ENCODE assay signal across 17 cellular contexts in genomic region chr10:49593564-49593875, GRCh38. TPM values are rescaled to one million over a fixed set of nuclear protein-coding genes. Genes with fewer than 3 reads are reported as not detected.
DNase-seq lines count a peak whose midpoint lies in the region; ATAC-seq, FAIRE-seq and TF ChIP-seq lines count a peak whose summit lies in the region.
"Had no signal": no experiment of that assay in that cellular context is flagged by ENCODE, and none has a peak within 500 bp of the region (broad histone marks: within the 10 kb centered on the region; RNA-seq: fewer than 3 reads in every experiment).

No MANE protein-coding gene starts in this region.

- no peak overlapping the region for H2AFZ ChIP-seq in K562 (ENCODE audit: low read depth, low read length)

- no peaks in the 10 kb centered on the region for H3K9me1 ChIP-seq in K562 (ENCODE audit: control insufficient read depth, insufficient read depth, low read length)

- no peaks in the 10 kb centered on the region for H3K9me3 ChIP-seq in K562 (replicated peaks; ENCODE audit: control insufficient read depth, insufficient read depth, low read depth, low read length)

- POLR2A ChIA-PET in K562 (lab: Yijun Ruan, JAX), result interaction anchor here (0.8 kb wide), 1 partner anchor 36 kb away, joined by 4 read pairs; no protein-coding TSS in a partner anchor

- intact Hi-C loops in K562 (cut with micrococcal nuclease), result loop anchor here (1.0 to 10.0 kb wide), 4 partner anchors 154 to 631 kb away; no protein-coding TSS in a partner anchor

- H3K27me3 Mint-ChIP-seq in activated CD8-positive, alpha-beta memory T cell treated with anti-CD3 and anti-CD28 coated beads, Interleukin-2, amount 10 ng/mL, durations not matched to agents 7 days and 5 days, result peaks cover 22% of the 10 kb centered on the region
- no peaks in the 10 kb centered on the region for H3K27me3 Mint-ChIP-seq in osteocyte (ENCODE audit: unreplicated experiment)

- DNase-seq in activated CD8-positive, alpha-beta memory T cell treated with anti-CD3 and anti-CD28 coated beads, Interleukin-2, amount 10 ng/mL, durations not matched to agents 7 days and 5 days, result peak; percentile 36
- no peak for DNase-seq in activated CD8-positive, alpha-beta memory T cell treated with anti-CD3 and anti-CD28 coated beads, Interleukin-2, amount 50 U/mL, for 48 hours
- DNase-seq in D341Med (ENCODE audit: low spot score) (peak; percentile 38), K562 (ENCODE audit: extremely low read depth in 1 of 4, low spot score in 3 of 4) (no peak), osteocyte (ENCODE audit: extremely low spot score, unreplicated experiment) (peak; percentile 64), DMS153 (lab: John Stamatoyannopoulos, UW) (no peak)
- DNase-seq: NCI-H2081 treated with DMSO at 0.1 percent for 48 hours had no signal

- no peaks in the 10 kb centered on the region for H3K4me1 Mint-ChIP-seq in activated CD8-positive, alpha-beta memory T cell treated with anti-CD3 and anti-CD28 coated beads, Interleukin-2, amount 10 ng/mL, durations not matched to agents 7 days and 5 days
- H3K4me1 Mint-ChIP-seq in osteocyte (ENCODE audit: unreplicated experiment), result peaks cover 11% of the 10 kb centered on the region

- no peak for ATAC-seq in activated CD8-positive, alpha-beta memory T cell treated with anti-CD3 and anti-CD28 coated beads, Interleukin-2, amount 10 ng/mL, durations not matched to agents 7 days and 5 days
- peak; percentile 37 for ATAC-seq in K562
- ATAC-seq in GM21528 (IDR thresholded peaks at IDR 0.05; ENCODE audit: low FRiP score, unreplicated experiment), result no peak

- H3K4me3 Mint-ChIP-seq in activated CD8-positive, alpha-beta memory T cell treated with anti-CD3 and anti-CD28 coated beads, Interleukin-2, amount 10 ng/mL, durations not matched to agents 7 days and 5 days, result no peak overlapping the region
- no peak overlapping the region for H3K4me3 Mint-ChIP-seq in osteocyte (ENCODE audit: unreplicated experiment)
- H3K4me3 Mint-ChIP-seq: CD4-positive, alpha-beta memory T cell had no signal

- no peak for TF ChIP-seq POLR2A in K562 (conservative IDR thresholded peaks at IDR 0.05)

- TF ChIP-seq CTCF in K562 (IDR thresholded peaks at IDR 0.05 in 2 of 3, conservative IDR thresholded peaks at IDR 0.05 in 1 of 3; ENCODE audit: insufficient read depth in 2 of 3, low read depth in 1 of 3, low read length in 3 of 3), result no peak
- TF ChIP-seq CTCF in osteocyte (IDR thresholded peaks at IDR 0.05), result no peak

- H3K9me3 Mint-ChIP-seq in activated CD8-positive, alpha-beta memory T cell treated with anti-CD3 and anti-CD28 coated beads, Interleukin-2, amount 10 ng/mL, durations not matched to agents 7 days and 5 days (ENCODE audit: low read depth), result peaks cover 3% of the 10 kb centered on the region
- no peaks in the 10 kb centered on the region for H3K9me3 Mint-ChIP-seq in osteocyte (ENCODE audit: unreplicated experiment)

- CTCF ChIA-PET in activated CD8-positive, alpha-beta memory T cell treated with anti-CD3 and anti-CD28 coated beads, Interleukin-2, amount 10 ng/mL, durations not matched to agents 7 days and 5 days (lab: Charles Lee), result interaction anchor here (0.9 to 3.9 kb wide), 13 partner anchors 9 to 681 kb away, joined by 3 to 28 read pairs (median 4); no protein-coding TSS in a partner anchor
- CTCF ChIA-PET in K562 (lab: Yijun Ruan, JAX; ENCODE audit: low intra/inter-chr PET ratio), result interaction anchor here (0.6 to 1.6 kb wide), 2 partner anchors 631 to 1320 kb away, joined by 3 to 6 read pairs; no protein-coding TSS in a partner anchor

- TF ChIP-seq RAD21 in K562 (CRISPR knock-in tag; conservative IDR thresholded peaks at IDR 0.05 in 1 of 2, IDR thresholded peaks at IDR 0.05 in 1 of 2), result no peak

- H3K27ac Mint-ChIP-seq in activated CD8-positive, alpha-beta memory T cell treated with anti-CD3 and anti-CD28 coated beads, Interleukin-2, amount 10 ng/mL, durations not matched to agents 7 days and 5 days, result no peak overlapping the region
- no peak overlapping the region for H3K27ac Mint-ChIP-seq in osteocyte (ENCODE audit: unreplicated experiment)
- H3K27ac Mint-ChIP-seq: CD4-positive, alpha-beta memory T cell had no signal

- no peak overlapping the region; the same call in 1 of the 2 replicates for H3K4me2 ChIP-seq in K562 (ENCODE audit: insufficient read depth, low read length)
- H3K4me2 ChIP-seq: BLaER1 treated with 17β-estradiol and CSF1 and Interleukin-3, amounts not matched to agents 10 nM and 100 nM had no signal

- H3K9ac ChIP-seq in K562 (ENCODE audit: insufficient read depth in 1 of 2, low read depth in 2 of 2, low read length in 2 of 2), result no peak overlapping the region
- H3K9ac ChIP-seq: BLaER1 treated with 17β-estradiol and CSF1 and Interleukin-3, amounts not matched to agents 10 nM and 100 nM had no signal

- H3K27ac ChIP-seq in K562 (ENCODE audit: extremely low read depth, low read depth, low read length), result no peak overlapping the region
- H3K27ac ChIP-seq: BLaER1 treated with 17β-estradiol and CSF1 and Interleukin-3, amounts not matched to agents 10 nM and 100 nM had no signal

- H3K36me3 Mint-ChIP-seq in activated CD8-positive, alpha-beta memory T cell treated with anti-CD3 and anti-CD28 coated beads, Interleukin-2, amount 10 ng/mL, durations not matched to agents 7 days and 5 days, result no peaks in the 10 kb centered on the region
- H3K36me3 Mint-ChIP-seq in osteocyte (ENCODE audit: unreplicated experiment), result no peaks in the 10 kb centered on the region
- H3K36me3 Mint-ChIP-seq: CD4-positive, alpha-beta memory T cell had no signal

- H3K79me2 ChIP-seq in K562 (ENCODE audit: control insufficient read depth, insufficient read depth, low read length), result no peaks in the 10 kb centered on the region

- no peaks in the 10 kb centered on the region for H3K36me3 ChIP-seq in K562 (ENCODE audit: control insufficient read depth, insufficient read depth, low read length)
- H3K36me3 ChIP-seq: BLaER1 treated with 17β-estradiol and CSF1 and Interleukin-3, amounts not matched to agents 10 nM and 100 nM had no signal

- no peak for FAIRE-seq in K562 (lab: Jason Lieb, UNC)
- FAIRE-seq: G401.6 had no signal

- BruUV-seq in K562 (replicated peaks; lab: Mats Ljungman, UMichigan), result no TSS peak

- H3K4me1 ChIP-seq in K562 (replicated peaks in 1 of 2; ENCODE audit: control insufficient read depth in 2 of 2, insufficient read depth in 2 of 2, low read length in 2 of 2), result peaks cover 0 to 3% of the 10 kb centered on the region in 2 experiments; a peak in 2 of 5 replicates

- no peak overlapping the region for H3K4me3 ChIP-seq in K562
- H3K4me3 ChIP-seq: BLaER1 treated with 17β-estradiol and CSF1 and Interleukin-3, amounts not matched to agents 10 nM and 100 nM had no signal

- peaks cover 0 to 16% of the 10 kb centered on the region in 2 experiments; a peak in 1 of 5 replicates for H3K27me3 ChIP-seq in K562 (ENCODE audit: control insufficient read depth in 2 of 2, insufficient read depth in 2 of 2, low read length in 2 of 2)
- H3K27me3 ChIP-seq: BLaER1 treated with 17β-estradiol and CSF1 and Interleukin-3, amounts not matched to agents 10 nM and 100 nM had no signal

- TF ChIP-seq EP300 in K562 (IDR thresholded peaks at IDR 0.05; ENCODE audit: low read length), result no peak

- in situ Hi-C loops in K562 (cut with MboI), result loop anchor here (25.0 kb wide), 1 partner anchor 644 kb away; no protein-coding TSS in a partner anchor

- WGBS in K562 (ENCODE audit: insufficient coverage, low coverage, missing lambda C conversion rate), result 27% methylated on average over 6 of the region's 6 CpGs

- H4K20me1 ChIP-seq in K562 (replicated peaks; ENCODE audit: control insufficient read depth, insufficient read depth, low read length), result no peaks in the 10 kb centered on the region; the same call in 1 of the 2 replicates

RNA-seq across cellular contexts. Expression of gene SLC18A3, which starts 16.6 kb away (rescaled TPM):
- not detected for total RNA-seq in activated CD8-positive, alpha-beta memory T cell treated with anti-CD3 and anti-CD28 coated beads, Interleukin-2, amount 10 ng/mL, durations not matched to agents 7 days and 5 days
- total RNA-seq in K562 (2011; cell fraction: chromatin; rRNA removed; ENCODE audit: low replicate concordance), result not detected in 2 replicates
- total RNA-seq in K562 (2011; cell fraction: nucleolus; rRNA removed), result not detected in 2 replicates
- not detected in 2 replicates for total RNA-seq in K562 (2011; cell fraction: nucleoplasm; rRNA removed)
- total RNA-seq in K562 (2014; rRNA removed), result not detected in 2 replicates
- total RNA-seq in K562 (2014; rRNA removed; fragmentation: Illumina TruSeq; extraction: Trizol), result not detected in 2 replicates
- not detected in 2 replicates for total RNA-seq in K562 (2015; rRNA removed; fragmentation: Illumina TruSeq; extraction: Trizol)
- total RNA-seq in K562 (2021), result not detected in 2 replicates
- not detected in 2 replicates for polyA plus RNA-seq in K562 (2011; rRNA removed)
- polyA plus RNA-seq in K562 (2011; cell fraction: cytosol; rRNA removed), result not detected in 2 replicates
- polyA plus RNA-seq in K562 (2011; cell fraction: nucleus; rRNA removed), result not detected in 2 replicates
- not detected in 2 replicates for polyA plus RNA-seq in K562 (2012)
- not detected in 2 replicates for polyA plus RNA-seq in K562 (2014; fragmentation: Illumina TruSeq; extraction: Trizol)
- polyA plus RNA-seq in K562 (2014; fragmentation: Nextera tagmentation; extraction: Ambion mirVana), result not detected
- not detected in 2 replicates for polyA plus RNA-seq in K562 (2014; rRNA removed)
- not detected in 2 replicates for polyA minus RNA-seq in K562 (2011; rRNA and poly(A)+ RNA removed)
- polyA minus RNA-seq in K562 (2011; cell fraction: cytosol; rRNA and poly(A)+ RNA removed), result not detected in 2 replicates
- polyA minus RNA-seq in K562 (2011; cell fraction: nucleus; rRNA and poly(A)+ RNA removed), result not detected in 2 replicates
- 0.32 and 0.34 TPM in 2 replicates for total RNA-seq in osteocyte
- total RNA-seq: Caco-2; CD4-positive, alpha-beta memory T cell; Daoy; H7; IMR-90; M059J; RPMI7951 had no signal
- polyA plus RNA-seq: CD4-positive, alpha-beta memory T cell; IMR-90 had no signal

RNA-seq across cellular contexts. Expression of gene CHAT, which starts 20.3 kb away (rescaled TPM):
- total RNA-seq in activated CD8-positive, alpha-beta memory T cell treated with anti-CD3 and anti-CD28 coated beads, Interleukin-2, amount 10 ng/mL, durations not matched to agents 7 days and 5 days, result not detected
- not detected in 2 replicates for total RNA-seq in K562 (2011; cell fraction: chromatin; rRNA removed; ENCODE audit: low replicate concordance)
- total RNA-seq in K562 (2011; cell fraction: nucleolus; rRNA removed), result not detected in 2 replicates
- not detected in 2 replicates for total RNA-seq in K562 (2011; cell fraction: nucleoplasm; rRNA removed)
- not detected in 2 replicates for total RNA-seq in K562 (2014; rRNA removed)
- not detected in 2 replicates for total RNA-seq in K562 (2014; rRNA removed; fragmentation: Illumina TruSeq; extraction: Trizol)
- total RNA-seq in K562 (2015; rRNA removed; fragmentation: Illumina TruSeq; extraction: Trizol), result not detected in 2 replicates
- total RNA-seq in K562 (2021), result not detected in 2 replicates
- polyA plus RNA-seq in K562 (2011; rRNA removed), result not detected in 2 replicates
- not detected in 2 replicates for polyA plus RNA-seq in K562 (2011; cell fraction: cytosol; rRNA removed)
- polyA plus RNA-seq in K562 (2011; cell fraction: nucleus; rRNA removed), result not detected in 2 replicates
- not detected in 2 replicates for polyA plus RNA-seq in K562 (2012)
- not detected in 2 replicates for polyA plus RNA-seq in K562 (2014; fragmentation: Illumina TruSeq; extraction: Trizol)
- polyA plus RNA-seq in K562 (2014; fragmentation: Nextera tagmentation; extraction: Ambion mirVana), result not detected
- not detected in 2 replicates for polyA plus RNA-seq in K562 (2014; rRNA removed)
- polyA minus RNA-seq in K562 (2011; rRNA and poly(A)+ RNA removed), result not detected in 2 replicates
- not detected in 2 replicates for polyA minus RNA-seq in K562 (2011; cell fraction: cytosol; rRNA and poly(A)+ RNA removed)
- polyA minus RNA-seq in K562 (2011; cell fraction: nucleus; rRNA and poly(A)+ RNA removed), result not detected in 2 replicates
- not detected in 2 replicates for total RNA-seq in osteocyte
- total RNA-seq: CD4-positive, alpha-beta memory T cell; Daoy; H7; IMR-90; M059J; RPMI7951 had no signal
- polyA plus RNA-seq: CD4-positive, alpha-beta memory T cell; IMR-90 had no signal

RNA-seq across cellular contexts. Expression of gene ERCC6, which starts 54.6 kb away (rescaled TPM):
- total RNA-seq in activated CD8-positive, alpha-beta memory T cell treated with anti-CD3 and anti-CD28 coated beads, Interleukin-2, amount 10 ng/mL, durations not matched to agents 7 days and 5 days, result 10 to 100 TPM; 19.2 to 28.1 TPM
- total RNA-seq in K562 (2011; cell fraction: chromatin; rRNA removed; ENCODE audit: low replicate concordance), result 50.8 and 74.2 TPM in 2 replicates
- total RNA-seq in K562 (2011; cell fraction: nucleolus; rRNA removed), result 14.2 and 24.2 TPM in 2 replicates
- 32.3 and 48.5 TPM in 2 replicates for total RNA-seq in K562 (2011; cell fraction: nucleoplasm; rRNA removed)
- total RNA-seq in K562 (2014; rRNA removed), result 7.1 and 7.8 TPM in 2 replicates
- total RNA-seq in K562 (2014; rRNA removed; fragmentation: Illumina TruSeq; extraction: Trizol), result 13.6 and 13.8 TPM in 2 replicates
- total RNA-seq in K562 (2015; rRNA removed; fragmentation: Illumina TruSeq; extraction: Trizol), result 11.5 and 11.8 TPM in 2 replicates
- 15.7 and 17.3 TPM in 2 replicates for total RNA-seq in K562 (2021)
- 17.0 and 17.7 TPM in 2 replicates for polyA plus RNA-seq in K562 (2011; rRNA removed)
- polyA plus RNA-seq in K562 (2011; cell fraction: cytosol; rRNA removed), result 8.1 and 8.6 TPM in 2 replicates
- polyA plus RNA-seq in K562 (2011; cell fraction: nucleus; rRNA removed), result 24.5 and 34.1 TPM in 2 replicates
- 8.6 and 9.5 TPM in 2 replicates for polyA plus RNA-seq in K562 (2012)
- polyA plus RNA-seq in K562 (2014; fragmentation: Illumina TruSeq; extraction: Trizol), result 9.1 and 11.6 TPM in 2 replicates
- 10 to 100 TPM in 1 of 2 experiments, 1 to 10 TPM in 1; 7.8 to 13.4 TPM for polyA plus RNA-seq in K562 (2014; fragmentation: Nextera tagmentation; extraction: Ambion mirVana)
- polyA plus RNA-seq in K562 (2014; rRNA removed), result 7.2 and 9.9 TPM in 2 replicates
- 53.0 and 70.7 TPM in 2 replicates for polyA minus RNA-seq in K562 (2011; rRNA and poly(A)+ RNA removed)
- polyA minus RNA-seq in K562 (2011; cell fraction: cytosol; rRNA and poly(A)+ RNA removed), result 11.6 and 12.3 TPM in 2 replicates
- polyA minus RNA-seq in K562 (2011; cell fraction: nucleus; rRNA and poly(A)+ RNA removed), result 31.2 and 51.4 TPM in 2 replicates
- 184 and 187 TPM in 2 replicates for total RNA-seq in osteocyte

Comparison
In these comparisons a context has a peak if more than half of its experiments do, and no peak if none do; other contexts are left out.
1. DNase-seq: peak in activated CD8-positive, alpha-beta memory T cell treated with anti-CD3 and anti-CD28 coated beads, Interleukin-2, amount 10 ng/mL, durations not matched to agents 7 days and 5 days (single experiment), D341Med (single experiment) and osteocyte (single experiment); none in activated CD8-positive, alpha-beta memory T cell treated with anti-CD3 and anti-CD28 coated beads, Interleukin-2, amount 50 U/mL, for 48 hours (single experiment), K562 (0 of 4) and DMS153 (single experiment).